ENCODE assay signal across 8 cellular contexts in genomic region chr5:178730940-178731265, GRCh38. TPM values are rescaled to one million over a fixed set of nuclear protein-coding genes. Genes with fewer than 3 reads are reported as not detected.
DNase-seq lines count a peak whose midpoint lies in the region; ATAC-seq, FAIRE-seq and TF ChIP-seq lines count a peak whose summit lies in the region.

No MANE protein-coding gene starts in this region.

- CTCF ChIA-PET in OCI-LY7 (lab: Charles Lee; ENCODE audit: unreplicated experiment), result interaction anchor here (0.5 to 1.2 kb wide), 2 partner anchors 129 to 448 kb away, joined by 3 to 5 read pairs; partner anchors contain the start of gene ZNF354B

- H3K36me3 Mint-ChIP-seq in effector memory CD8-positive, alpha-beta T cell (ENCODE audit: insufficient read depth), result peaks cover 8% of the 10 kb centered on the region

- H3K4me1 ChIP-seq in DOHH2 (ENCODE audit: control insufficient read depth, low read length) (peaks cover 8% of the 10 kb centered on the region), OCI-LY7 (ENCODE audit: insufficient read depth, low read length, poor library complexity, severe bottlenecking) (peaks cover 4% of the 10 kb centered on the region), psoas muscle (no peaks in the 10 kb centered on the region), body of pancreas (peaks cover 11% of the 10 kb centered on the region)

- H3F3A ChIP-seq in DOHH2 (ENCODE audit: control insufficient read depth, insufficient read depth), result no peaks in the 10 kb centered on the region

- DNase-seq in OCI-LY7 (ENCODE audit: low spot score), result peak; percentile 7
- DNase-seq in effector memory CD8-positive, alpha-beta T cell, result peak in 1 of 3 experiments; percentile 11
- DNase-seq in psoas muscle, result no peak
- DNase-seq in urothelium cell line (ENCODE audit: low spot score), result no peak
- DNase-seq in frontal cortex (ENCODE audit: low spot score in 2 of 2), result no peak
- no peak for DNase-seq in body of pancreas
- DNase-seq in NCI-H748 treated with DMSO at 0.1 percent for 48 hours (lab: John Stamatoyannopoulos, UW), result no peak

- H3K27me3 Mint-ChIP-seq in effector memory CD8-positive, alpha-beta T cell, result no peaks in the 10 kb centered on the region

- no peak for TF ChIP-seq POLR2A in body of pancreas (IDR thresholded peaks at IDR 0.05)

- peak overlapping the region; percentile 78; the same call in 1 of the 2 replicates for H2AFZ ChIP-seq in OCI-LY7 (ENCODE audit: low read length)

- 31 to 33% (median 32%) methylated on average over 10 of the region's 10 CpGs for WGBS in psoas muscle, 3 donors
- 20 to 27% methylated on average over 10 of the region's 10 CpGs for WGBS in body of pancreas, 2 donors

- H3K36me3 ChIP-seq in DOHH2 (ENCODE audit: control insufficient read depth, low read length) (peaks cover 21% of the 10 kb centered on the region), OCI-LY7 (ENCODE audit: insufficient read depth, low read length) (peaks cover 15% of the 10 kb centered on the region), psoas muscle (ENCODE audit: insufficient read depth in 1 of 2, low read depth in 1 of 2) (peaks cover 8 to 26% of the 10 kb centered on the region in 2 donors), body of pancreas (replicated peaks in 1 of 2; ENCODE audit: insufficient read depth in 1 of 2, low read depth in 2 of 2) (peaks cover 4 to 6% of the 10 kb centered on the region in 2 donors)

- no peaks in the 10 kb centered on the region for H3K9me2 ChIP-seq in DOHH2 (replicated peaks; ENCODE audit: control insufficient read depth, low read length)
- no peaks in the 10 kb centered on the region for H3K9me2 ChIP-seq in OCI-LY7 (ENCODE audit: insufficient read depth, low read length)

- intact Hi-C loops in OCI-LY7 (cut with micrococcal nuclease; ENCODE audit: unreplicated experiment), result loop anchor here (1.0 to 5.0 kb wide), 2 partner anchors 104 to 128 kb away; partner anchors contain the start of genes CLK4 and ZNF354B
- intact Hi-C loops in psoas muscle (cut with DNase I), result loop anchor here (1.0 to 5.0 kb wide), 4 partner anchors 104 to 331 kb away; partner anchors contain the start of genes ZNF354B (in 2 of the 2), ZNF354C (in 2 of the 2) and CLK4 (in 1 of the 2)
- intact Hi-C loops in body of pancreas (cut with DNase I), result loop anchor here (5.0 to 10.0 kb wide), 2 partner anchors 126 to 334 kb away; partner anchors contain the start of genes ZNF354B and ZNF354C

- H3K9me3 Mint-ChIP-seq in effector memory CD8-positive, alpha-beta T cell, result no peaks in the 10 kb centered on the region

- H3K27ac ChIP-seq in DOHH2 (ENCODE audit: low read depth, low read length) (no peak overlapping the region), OCI-LY7 (ENCODE audit: low read depth, low read length, poor library complexity, severe bottlenecking) (no peak overlapping the region), psoas muscle (no peak overlapping the region), body of pancreas (peak overlapping the region in 1 of 4 donors; percentile 75)

- H3K27me3 ChIP-seq in DOHH2 (ENCODE audit: control insufficient read depth, low read length) (no peaks in the 10 kb centered on the region), psoas muscle (ENCODE audit: insufficient read depth in 3 of 3, low read length in 2 of 3) (no peaks in the 10 kb centered on the region), body of pancreas (no peaks in the 10 kb centered on the region)

- peak; percentile 3 for TF ChIP-seq CTCF in DOHH2 (IDR thresholded peaks at IDR 0.05; ENCODE audit: low read depth, low read length, poor library complexity, severe bottlenecking)
- peak; percentile 28; the same call in 1 of the 2 replicates for TF ChIP-seq CTCF in OCI-LY7 (conservative IDR thresholded peaks at IDR 0.05; ENCODE audit: low read length)
- TF ChIP-seq CTCF in psoas muscle (IDR thresholded peaks at IDR 0.05), result no peak
- no peak for TF ChIP-seq CTCF in body of pancreas (IDR thresholded peaks at IDR 0.05)

- no peak for ATAC-seq in effector memory CD8-positive, alpha-beta T cell (replicated peaks)
- no peak for ATAC-seq in psoas muscle
- ATAC-seq in body of pancreas, result no peak

- no TSS peak for BruUV-seq in OCI-LY7 (replicated peaks; lab: Mats Ljungman, UMichigan)

- H4K20me1 ChIP-seq in DOHH2 (ENCODE audit: control insufficient read depth, insufficient read depth, low read depth, low read length) (no peaks in the 10 kb centered on the region; the same call in 1 of the 2 replicates), OCI-LY7 (ENCODE audit: insufficient read depth, low read length) (no peaks in the 10 kb centered on the region)

- H3K4me1 Mint-ChIP-seq in effector memory CD8-positive, alpha-beta T cell (ENCODE audit: low read depth in 2 of 2), result peaks cover 3 to 11% of the 10 kb centered on the region in 2 donors

- H3K79me2 ChIP-seq in DOHH2 (ENCODE audit: control insufficient read depth, low read length) (peaks cover 4% of the 10 kb centered on the region), OCI-LY7 (ENCODE audit: insufficient read depth, low read depth, low read length) (no peaks in the 10 kb centered on the region)

- H3K9me3 ChIP-seq in DOHH2 (ENCODE audit: control insufficient read depth, insufficient read depth, low read length) (no peaks in the 10 kb centered on the region), OCI-LY7 (ENCODE audit: low read length) (no peaks in the 10 kb centered on the region), psoas muscle (peaks cover 3% of the 10 kb centered on the region), body of pancreas (no peaks in the 10 kb centered on the region)

- H3K4me2 ChIP-seq in DOHH2 (ENCODE audit: low read length) (peak overlapping the region; percentile 59), OCI-LY7 (ENCODE audit: low read length) (peak overlapping the region; percentile 37)

- POLR2A ChIA-PET in OCI-LY7 (lab: Charles Lee), result interaction anchor here (0.6 to 1.5 kb wide), 3 partner anchors 9 to 107 kb away, joined by 3 to 5 read pairs (median 4); no protein-coding TSS in a partner anchor

- H3K4me3 ChIP-seq in DOHH2 (ENCODE audit: low read length), result peak overlapping the region; percentile 89
- H3K4me3 ChIP-seq in OCI-LY7 (ENCODE audit: low read depth, low read length, poor library complexity, severe bottlenecking), result peak overlapping the region; percentile 81
- peak overlapping the region; percentile 97 for H3K4me3 ChIP-seq in psoas muscle
- H3K4me3 ChIP-seq in body of pancreas, result no peak overlapping the region

- peak overlapping the region; percentile 47 to 69 for H3K27ac Mint-ChIP-seq in effector memory CD8-positive, alpha-beta T cell

- peak overlapping the region; percentile 76 to 78 for H3K4me3 Mint-ChIP-seq in effector memory CD8-positive, alpha-beta T cell

- FAIRE-seq in urothelium cell line (lab: Jason Lieb, UNC) (no peak), frontal cortex (lab: Jason Lieb, UNC) (no peak)

RNA-seq across cellular contexts. Expression of gene ZNF354A, which starts 0.4 kb away (rescaled TPM):
- 11.3 and 15.2 TPM in 2 replicates for total RNA-seq in OCI-LY7 (2014; rRNA removed; shearing (Covaris generic))
- 18.2 and 19.4 TPM in 2 replicates for total RNA-seq in OCI-LY7 (2022)
- total RNA-seq in psoas muscle, result 1 to 10 TPM; 5.4 to 7.0 (median 6.1) TPM
- 10 to 100 TPM in 1 of 3 donors, 1 to 10 TPM in 2; 8.4 to 15.5 (median 9.0) TPM for polyA plus RNA-seq in psoas muscle
- total RNA-seq in frontal cortex, result 19.6 TPM
- total RNA-seq in body of pancreas, result 10 to 100 TPM in 1 of 2 donors, 1 to 10 TPM in 1; 9.6 to 31.3 TPM

Comparison
In these comparisons a context has a peak if more than half of its experiments do, and no peak if none do; other contexts are left out.
1. H3K4me3 ChIP-seq: peak in DOHH2 (single experiment), OCI-LY7 (single experiment) and psoas muscle (single experiment); none in body of pancreas (0 of 2).
2. CTCF ChIP-seq: peak in DOHH2 (single experiment) and OCI-LY7 (single experiment); none in psoas muscle (single experiment) and body of pancreas (0 of 7).